9 cellular contexts compared by ENCODE assay signal in genomic region chr21:32403201-32403701, GRCh38. TPM values are rescaled to one million over a fixed set of nuclear protein-coding genes. Genes with fewer than 3 reads are reported as not detected.
DNase-seq lines count a peak whose midpoint lies in the region; ATAC-seq and TF ChIP-seq lines count a peak whose summit lies in the region.
"Had no signal": no experiment of that assay in that cellular context is flagged by ENCODE, and none has a peak within 500 bp of the region (broad histone marks: within the 10 kb centered on the region; RNA-seq: fewer than 3 reads in every experiment).

No MANE protein-coding gene starts in this region.

- H3K4me1 Mint-ChIP-seq in endothelial cell (ENCODE audit: unreplicated experiment): no peaks in the 10 kb centered on the region

- no peak overlapping the region for H3K27ac Mint-ChIP-seq in endothelial cell (ENCODE audit: unreplicated experiment)

- ATAC-seq in thoracic aorta (ENCODE audit: insufficient number of reproducible peaks, low FRiP score, low read depth): no peak
- no peak for ATAC-seq in HG02938 (IDR thresholded peaks at IDR 0.05; ENCODE audit: unreplicated experiment)

- H3K27me3 ChIP-seq in H7 (ENCODE audit: control insufficient read depth, insufficient read depth, low read length) (no peaks in the 10 kb centered on the region), thoracic aorta (replicated peaks; ENCODE audit: insufficient read depth) (no peaks in the 10 kb centered on the region)

- no peaks in the 10 kb centered on the region for H3K27me3 Mint-ChIP-seq in endothelial cell (ENCODE audit: unreplicated experiment)

- no peak overlapping the region for H3K27ac ChIP-seq in thoracic aorta

- no peaks in the 10 kb centered on the region for H3K9me3 ChIP-seq in thoracic aorta

- no peak overlapping the region for H3K4me3 Mint-ChIP-seq in endothelial cell (ENCODE audit: unreplicated experiment)
- H3K4me3 Mint-ChIP-seq: naive B cell had no signal

- H3K4me1 ChIP-seq in thoracic aorta (ENCODE audit: control insufficient read depth in 1 of 2, low read depth in 2 of 2): peaks cover 0 to 6% of the 10 kb centered on the region in 2 donors

- H3K36me3 ChIP-seq in H7 (replicated peaks; ENCODE audit: control insufficient read depth, insufficient read depth, low read length): no peaks in the 10 kb centered on the region
- H3K36me3 ChIP-seq in thoracic aorta: no peaks in the 10 kb centered on the region

- DNase-seq in AG09309 (ENCODE audit: low read depth) (no peak), H7 (peak; percentile 80), NCI-H774 (lab: John Stamatoyannopoulos, UW) (peak; percentile 58), endothelial cell (ENCODE audit: low spot score) (peak; percentile 70), myocyte (ENCODE audit: low read depth) (peak; percentile 88), thoracic aorta (ENCODE audit: low spot score) (no peak)
- peak; percentile 76 for DNase-seq in activated CD8-positive, alpha-beta memory T cell treated with anti-CD3 and anti-CD28 coated beads for 24 hours
- DNase-seq: naive B cell had no signal

- peak; percentile 64 for TF ChIP-seq CTCF in AG09309 (IDR thresholded peaks at IDR 0.05; ENCODE audit: control insufficient read depth, insufficient read depth, low read depth, low read length, missing control alignments)
- peak; percentile 82 for TF ChIP-seq CTCF in endothelial cell (IDR thresholded peaks at IDR 0.05; ENCODE audit: unreplicated experiment)
- peak; percentile 75 for TF ChIP-seq CTCF in thoracic aorta (IDR thresholded peaks at IDR 0.05)

- no peak overlapping the region for H3K4me3 ChIP-seq in AG09309 (ENCODE audit: control insufficient read depth, low read depth, low read length)
- no peak overlapping the region for H3K4me3 ChIP-seq in H7 (ENCODE audit: insufficient read depth, low read depth, low read length)
- H3K4me3 ChIP-seq in thoracic aorta: no peak overlapping the region

- H3K9me3 Mint-ChIP-seq in endothelial cell (ENCODE audit: unreplicated experiment): no peaks in the 10 kb centered on the region

- H3K36me3 Mint-ChIP-seq in endothelial cell (ENCODE audit: low read depth, unreplicated experiment): no peaks in the 10 kb centered on the region
- H3K36me3 Mint-ChIP-seq: naive B cell had no signal

RNA-seq across cellular contexts. Expression of gene EVA1C, which starts 9.3 kb away (rescaled TPM):
- 3.3 and 4.5 TPM in 2 replicates for total RNA-seq in H7 (2014; rRNA removed; shearing (Covaris generic))
- total RNA-seq in endothelial cell (ENCODE audit: unreplicated experiment) (1.1 TPM), myocyte (1.0 and 1.9 TPM in 2 replicates), thoracic aorta (100 to 1,000 TPM in 1 of 2 donors, 10 to 100 TPM in 1; 81.2 to 115 TPM)
- polyA plus RNA-seq in myocyte (2012): 0.44 TPM

RNA-seq across cellular contexts. Expression of gene URB1, which starts 10.4 kb away (rescaled TPM):
- 23.3 and 24.2 TPM in 2 replicates for total RNA-seq in H7 (2014; rRNA removed; shearing (Covaris generic))
- total RNA-seq in endothelial cell (ENCODE audit: unreplicated experiment) (10.6 TPM), myocyte (42.1 and 42.8 TPM in 2 replicates), thoracic aorta (10 to 100 TPM; 35.1 to 64.8 TPM)
- 13.4 TPM for polyA plus RNA-seq in myocyte (2012)

Comparison
In these comparisons a context has a peak if more than half of its experiments do, and no peak if none do; other contexts are left out.
1. DNase-seq: peak in H7 (single experiment), NCI-H774 (single experiment), activated CD8-positive, alpha-beta memory T cell treated with anti-CD3 and anti-CD28 coated beads for 24 hours (single experiment), endothelial cell (single experiment) and myocyte (single experiment); none in AG09309 (single experiment) and thoracic aorta (single experiment).
2. RNA of gene EVA1C, which starts 9.3 kb away (total RNA-seq): 81.2 to 115 TPM in thoracic aorta; 3.3 to 4.5 TPM in H7, 1.1 TPM in endothelial cell (single experiment) and 1.0 to 1.9 TPM in myocyte; every median in the first group is over 10 times any median in the second.
3. Peak in every context shown above with its lines, with median percentiles within 50 percentile points of each other: CTCF ChIP-seq.